ENCODE assay signal across 1 cellular context in the genomic region with DNA sequence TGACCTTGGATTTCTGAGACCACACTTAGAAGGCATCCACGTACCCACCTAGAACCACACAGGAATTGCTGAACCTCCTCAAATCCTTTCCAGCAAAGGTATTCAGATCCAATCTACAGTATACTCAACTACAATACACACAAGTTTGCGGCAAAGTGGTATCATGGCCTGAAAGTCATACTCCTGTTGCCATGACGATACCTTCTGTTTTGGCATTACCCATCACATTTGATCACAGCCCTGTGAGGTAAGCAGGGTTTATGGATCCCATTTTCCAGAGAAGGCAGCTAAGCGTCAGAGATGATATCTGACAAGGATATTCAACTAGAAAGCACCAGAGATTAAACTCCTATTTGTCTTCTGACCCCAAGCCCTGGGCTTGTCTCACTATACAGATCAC.
TF ChIP-seq lines count a peak whose summit lies in the region.

No MANE protein-coding gene starts in this region.

TF ChIP-seq in IMR-90, 13 proteins besides CTCF, POLR2A, EP300 and RAD21:
- no peak for TF ChIP-seq RCOR1 (IDR thresholded peaks at IDR 0.05; ENCODE audit: insufficient replicate concordance, low read length)
- TF ChIP-seq FOS (IDR thresholded peaks at IDR 0.05; ENCODE audit: low read depth, low read length), result no peak
- no peak for TF ChIP-seq MAZ (IDR thresholded peaks at IDR 0.05; ENCODE audit: borderline replicate concordance, low read depth, low read length)
- TF ChIP-seq CEBPB (IDR thresholded peaks at IDR 0.05; ENCODE audit: low read depth, low read length), result no peak
- no peak for TF ChIP-seq MAFK (IDR thresholded peaks at IDR 0.05; ENCODE audit: low read depth, low read length)
- no peak for TF ChIP-seq MXI1 (IDR thresholded peaks at IDR 0.05; ENCODE audit: borderline replicate concordance, low read depth, low read length)
- TF ChIP-seq, protein P1, sequence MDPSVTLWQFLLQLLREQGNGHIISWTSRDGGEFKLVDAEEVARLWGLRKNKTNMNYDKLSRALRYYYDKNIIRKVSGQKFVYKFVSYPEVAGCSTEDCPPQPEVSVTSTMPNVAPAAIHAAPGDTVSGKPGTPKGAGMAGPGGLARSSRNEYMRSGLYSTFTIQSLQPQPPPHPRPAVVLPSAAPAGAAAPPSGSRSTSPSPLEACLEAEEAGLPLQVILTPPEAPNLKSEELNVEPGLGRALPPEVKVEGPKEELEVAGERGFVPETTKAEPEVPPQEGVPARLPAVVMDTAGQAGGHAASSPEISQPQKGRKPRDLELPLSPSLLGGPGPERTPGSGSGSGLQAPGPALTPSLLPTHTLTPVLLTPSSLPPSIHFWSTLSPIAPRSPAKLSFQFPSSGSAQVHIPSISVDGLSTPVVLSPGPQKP (IDR thresholded peaks at IDR 0.05; ENCODE audit: borderline replicate concordance, low read depth, low read length), result no peak
- TF ChIP-seq, protein P2, sequence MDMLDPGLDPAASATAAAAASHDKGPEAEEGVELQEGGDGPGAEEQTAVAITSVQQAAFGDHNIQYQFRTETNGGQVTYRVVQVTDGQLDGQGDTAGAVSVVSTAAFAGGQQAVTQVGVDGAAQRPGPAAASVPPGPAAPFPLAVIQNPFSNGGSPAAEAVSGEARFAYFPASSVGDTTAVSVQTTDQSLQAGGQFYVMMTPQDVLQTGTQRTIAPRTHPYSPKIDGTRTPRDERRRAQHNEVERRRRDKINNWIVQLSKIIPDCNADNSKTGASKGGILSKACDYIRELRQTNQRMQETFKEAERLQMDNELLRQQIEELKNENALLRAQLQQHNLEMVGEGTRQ (IDR thresholded peaks at IDR 0.05; ENCODE audit: low read depth, low read length), result no peak
- TF ChIP-seq SMC3 (IDR thresholded peaks at IDR 0.05; ENCODE audit: low read depth, low read length), result no peak
- TF ChIP-seq CHD1 (IDR thresholded peaks at IDR 0.05; ENCODE audit: low read depth, low read length), result no peak
- no peak for TF ChIP-seq NFE2L2 (IDR thresholded peaks at IDR 0.05; ENCODE audit: low read depth, low read length)
- no peak for TF ChIP-seq BHLHE40 (IDR thresholded peaks at IDR 0.05; ENCODE audit: low read depth, low read length)
- no peak for TF ChIP-seq RFX5 (IDR thresholded peaks at IDR 0.05; ENCODE audit: low read depth, low read length)
